Comparison of ENCODE assay signal across 1 cellular context in genomic region chr2:108384662-108385393, GRCh38.
TF ChIP-seq lines count a peak whose summit lies in the region.

No MANE protein-coding gene starts in this region.

TF ChIP-seq in GM12878, 131 proteins besides CTCF, POLR2A, EP300 and RAD21 (continued from another document):
- TF ChIP-seq, protein P1, sequence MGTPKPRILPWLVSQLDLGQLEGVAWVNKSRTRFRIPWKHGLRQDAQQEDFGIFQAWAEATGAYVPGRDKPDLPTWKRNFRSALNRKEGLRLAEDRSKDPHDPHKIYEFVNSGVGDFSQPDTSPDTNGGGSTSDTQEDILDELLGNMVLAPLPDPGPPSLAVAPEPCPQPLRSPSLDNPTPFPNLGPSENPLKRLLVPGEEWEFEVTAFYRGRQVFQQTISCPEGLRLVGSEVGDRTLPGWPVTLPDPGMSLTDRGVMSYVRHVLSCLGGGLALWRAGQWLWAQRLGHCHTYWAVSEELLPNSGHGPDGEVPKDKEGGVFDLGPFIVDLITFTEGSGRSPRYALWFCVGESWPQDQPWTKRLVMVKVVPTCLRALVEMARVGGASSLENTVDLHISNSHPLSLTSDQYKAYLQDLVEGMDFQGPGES (IDR thresholded peaks at IDR 0.05): no peak
- no peak for TF ChIP-seq HDAC6 (IDR thresholded peaks at IDR 0.05; ENCODE audit: unreplicated experiment)
- no peak for TF ChIP-seq RBBP5 (conservative IDR thresholded peaks at IDR 0.05)
- TF ChIP-seq MXI1 (IDR thresholded peaks at IDR 0.05; ENCODE audit: low read depth, low read length): no peak
- TF ChIP-seq TCF7 (IDR thresholded peaks at IDR 0.05; ENCODE audit: borderline replicate concordance): peak; percentile 86
- no peak for TF ChIP-seq SREBF2 (IDR thresholded peaks at IDR 0.05; ENCODE audit: low read length)
- no peak for TF ChIP-seq ATF7 (IDR thresholded peaks at IDR 0.05; ENCODE audit: low read depth)
- no peak for TF ChIP-seq TARDBP (IDR thresholded peaks at IDR 0.05; ENCODE audit: borderline replicate concordance)
- TF ChIP-seq RUNX3 (IDR thresholded peaks at IDR 0.05; ENCODE audit: low read length): peak; percentile 71
- peak; percentile 25; the same call in 1 of the 2 replicates for TF ChIP-seq JUNB (IDR thresholded peaks at IDR 0.05)
- no peak for TF ChIP-seq RCOR1 (conservative IDR thresholded peaks at IDR 0.05; ENCODE audit: low read depth, low read length)
- no peak for TF ChIP-seq ZZZ3 (IDR thresholded peaks at IDR 0.05; ENCODE audit: control insufficient read depth, insufficient read length, low read depth)
TF ChIP-seq in GM12878: peak in this region for 3.
